8 cellular contexts compared by ENCODE assay signal in the genomic region with DNA sequence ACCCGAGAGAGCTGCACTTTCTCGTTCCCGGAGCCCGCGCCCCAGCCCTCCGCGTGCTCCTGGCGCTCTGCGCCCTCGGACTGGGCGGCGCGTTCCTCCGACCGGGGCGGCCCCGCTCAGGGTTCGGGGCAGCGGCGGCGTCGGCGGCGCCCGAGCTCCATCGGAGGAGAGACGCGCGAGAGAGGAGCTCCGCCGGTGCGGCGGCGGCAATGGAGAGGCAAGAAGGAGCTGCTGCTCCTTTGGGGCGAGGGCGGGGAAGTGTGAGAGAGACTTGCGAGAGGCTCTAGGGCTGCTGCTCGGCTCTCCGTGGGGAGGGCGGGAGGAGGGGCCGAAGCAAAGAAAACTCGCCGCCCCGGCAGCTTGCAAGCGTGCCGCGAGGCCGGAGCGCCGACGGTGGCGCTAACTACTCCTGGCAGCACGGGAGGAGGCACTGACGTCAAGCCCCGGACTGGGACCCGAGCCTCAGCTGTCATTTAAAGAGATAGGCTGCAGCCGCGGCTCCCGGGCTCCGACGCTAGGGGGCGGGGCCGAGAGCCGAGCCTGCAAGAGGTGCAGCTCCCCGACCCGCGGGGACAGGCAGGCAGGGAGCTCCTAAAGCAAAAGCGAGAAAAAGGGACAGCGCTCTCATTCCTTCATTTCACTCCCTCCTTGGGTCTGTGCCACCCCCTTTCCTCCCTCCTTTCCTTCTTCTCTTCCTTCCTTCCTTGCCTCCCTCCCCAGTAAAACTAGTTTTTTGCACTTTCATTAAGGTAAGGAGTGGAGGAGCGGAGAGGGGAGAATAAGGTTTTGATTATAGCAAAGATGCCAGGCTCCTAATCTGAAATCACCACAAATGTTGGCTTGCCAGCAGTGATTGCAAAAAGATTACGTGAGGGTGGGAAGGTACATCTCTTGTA. TPM values are rescaled to one million over a fixed set of nuclear protein-coding genes. Genes with fewer than 3 reads are reported as not detected.
DNase-seq lines count a peak whose midpoint lies in the region; ATAC-seq and TF ChIP-seq lines count a peak whose summit lies in the region.

A gene (minus strand): TSS at position 262 of the 896 bp plus-strand sequence.

- intact Hi-C loops in activated T-helper 1 cell treated with anti-CD3 and anti-CD28 coated beads, Interleukin-12 subunit alpha, Interleukin-12 subunit beta, Interleukin-2, Interleukin-4 antibody, amounts not matched to agents 30 ng/mL and 10 ng/mL and 1 ng/mL, durations not matched to agents 14 hours and 24 hours and 36 hours (cut with micrococcal nuclease), result loop anchor here (1.0 kb wide), 2 partner anchors 181 to 230 kb away; a partner anchor contains a TSS
- intact Hi-C loops in natural killer cell (cut with micrococcal nuclease), result no loop called here

- peaks cover 3% of the 10 kb centered on the region for H3K36me3 Mint-ChIP-seq in activated T-helper 1 cell treated with anti-CD3 and anti-CD28 coated beads, Interleukin-12 subunit alpha, Interleukin-12 subunit beta, Interleukin-2, Interleukin-4 antibody, amounts not matched to agents 30 ng/mL and 10 ng/mL and 1 ng/mL, durations not matched to agents 14 hours and 24 hours and 36 hours (ENCODE audit: low read depth)
- no peaks in the 10 kb centered on the region for H3K36me3 Mint-ChIP-seq in natural killer cell

- peak; percentile 87 for DNase-seq in COLO668 (lab: John Stamatoyannopoulos, UW; ENCODE audit: unreplicated experiment)
- peak; percentile 47 for DNase-seq in NCI-H82 treated with DMSO at 0.1 percent for 48 hours (lab: John Stamatoyannopoulos, UW; ENCODE audit: unreplicated experiment)
- DNase-seq in activated T-helper 1 cell treated with anti-CD3 and anti-CD28 coated beads, Interleukin-12 subunit alpha, Interleukin-12 subunit beta, Interleukin-2, Interleukin-4 antibody, amounts not matched to agents 30 ng/mL and 10 ng/mL and 1 ng/mL, durations not matched to agents 14 hours and 24 hours and 36 hours (ENCODE audit: low spot score), result peak; percentile 50
- peak; percentile 64 for DNase-seq in fibroblast of villous mesenchyme (ENCODE audit: low read depth)
- DNase-seq in natural killer cell, result no peak
- peak; percentile 40 for DNase-seq in stromal cell of bone marrow (ENCODE audit: low read depth)

- peak within 1 kb of the TSS; percentile 63 for H3K4me3 Mint-ChIP-seq in activated T-helper 1 cell treated with anti-CD3 and anti-CD28 coated beads, Interleukin-12 subunit alpha, Interleukin-12 subunit beta, Interleukin-2, Interleukin-4 antibody, amounts not matched to agents 30 ng/mL and 10 ng/mL and 1 ng/mL, durations not matched to agents 14 hours and 24 hours and 36 hours
- H3K4me3 Mint-ChIP-seq in natural killer cell, result peak within 1 kb of the TSS; percentile 39

- peak; percentile 70 for TF ChIP-seq CTCF in fibroblast of villous mesenchyme (IDR thresholded peaks at IDR 0.05; ENCODE audit: insufficient read depth, low read depth, low read length)
- no peak for TF ChIP-seq CTCF in natural killer cell (IDR thresholded peaks at IDR 0.05)

- H3K27ac Mint-ChIP-seq in activated T-helper 1 cell treated with anti-CD3 and anti-CD28 coated beads, Interleukin-12 subunit alpha, Interleukin-12 subunit beta, Interleukin-2, Interleukin-4 antibody, amounts not matched to agents 30 ng/mL and 10 ng/mL and 1 ng/mL, durations not matched to agents 14 hours and 24 hours and 36 hours, result no peak within 1 kb of the TSS
- no peak within 1 kb of the TSS for H3K27ac Mint-ChIP-seq in natural killer cell

- peak; percentile 96 for ATAC-seq in GM19467 (IDR thresholded peaks at IDR 0.05; ENCODE audit: unreplicated experiment)
- peak; percentile 97 for ATAC-seq in HG03571 (IDR thresholded peaks at IDR 0.05; ENCODE audit: unreplicated experiment)
- ATAC-seq in natural killer cell, result peak in 1 of 3 donors; percentile 50

- H3K9me3 Mint-ChIP-seq in activated T-helper 1 cell treated with anti-CD3 and anti-CD28 coated beads, Interleukin-12 subunit alpha, Interleukin-12 subunit beta, Interleukin-2, Interleukin-4 antibody, amounts not matched to agents 30 ng/mL and 10 ng/mL and 1 ng/mL, durations not matched to agents 14 hours and 24 hours and 36 hours, result no peaks in the 10 kb centered on the region
- H3K9me3 Mint-ChIP-seq in natural killer cell, result peaks cover 8 to 11% of the 10 kb centered on the region in 2 donors

- peaks cover 47% of the 10 kb centered on the region for H3K27me3 Mint-ChIP-seq in activated T-helper 1 cell treated with anti-CD3 and anti-CD28 coated beads, Interleukin-12 subunit alpha, Interleukin-12 subunit beta, Interleukin-2, Interleukin-4 antibody, amounts not matched to agents 30 ng/mL and 10 ng/mL and 1 ng/mL, durations not matched to agents 14 hours and 24 hours and 36 hours (ENCODE audit: insufficient read depth)
- peaks cover 20 to 25% of the 10 kb centered on the region in 2 donors for H3K27me3 Mint-ChIP-seq in natural killer cell (ENCODE audit: low read depth in 2 of 2)

- H3K4me1 Mint-ChIP-seq in activated T-helper 1 cell treated with anti-CD3 and anti-CD28 coated beads, Interleukin-12 subunit alpha, Interleukin-12 subunit beta, Interleukin-2, Interleukin-4 antibody, amounts not matched to agents 30 ng/mL and 10 ng/mL and 1 ng/mL, durations not matched to agents 14 hours and 24 hours and 36 hours (ENCODE audit: low read depth), result peaks cover 5% of the 10 kb centered on the region
- H3K4me1 Mint-ChIP-seq in natural killer cell, result peaks cover 0 to 5% of the 10 kb centered on the region in 2 donors

- H3K4me3 ChIP-seq in fibroblast of villous mesenchyme (ENCODE audit: low read depth, low read length), result peak within 1 kb of the TSS; percentile 57

RNA-seq across cellular contexts. Expression of the gene that starts here (rescaled TPM):
- total RNA-seq in activated T-helper 1 cell treated with anti-CD3 and anti-CD28 coated beads, Interleukin-12 subunit alpha, Interleukin-12 subunit beta, Interleukin-2, Interleukin-4 antibody, amounts not matched to agents 30 ng/mL and 10 ng/mL and 1 ng/mL, durations not matched to agents 14 hours and 24 hours and 36 hours, result not detected in 2 replicates
- under 0.01 and 0.32 TPM in 2 replicates for total RNA-seq in fibroblast of villous mesenchyme
- total RNA-seq in natural killer cell, result not detected

Comparison
In these comparisons a context has a peak if more than half of its experiments do, and no peak if none do; other contexts are left out.
1. Peak in DNase-seq in activated T-helper 1 cell treated with anti-CD3 and anti-CD28 coated beads, Interleukin-12 subunit alpha, Interleukin-12 subunit beta, Interleukin-2, Interleukin-4 antibody, amounts not matched to agents 30 ng/mL and 10 ng/mL and 1 ng/mL, durations not matched to agents 14 hours and 24 hours and 36 hours; RNA of the gene not detected or under 1 TPM.
2. Peak in DNase-seq and H3K4me3 ChIP-seq in fibroblast of villous mesenchyme; RNA of the gene not detected or under 1 TPM.